In the genomic region with DNA sequence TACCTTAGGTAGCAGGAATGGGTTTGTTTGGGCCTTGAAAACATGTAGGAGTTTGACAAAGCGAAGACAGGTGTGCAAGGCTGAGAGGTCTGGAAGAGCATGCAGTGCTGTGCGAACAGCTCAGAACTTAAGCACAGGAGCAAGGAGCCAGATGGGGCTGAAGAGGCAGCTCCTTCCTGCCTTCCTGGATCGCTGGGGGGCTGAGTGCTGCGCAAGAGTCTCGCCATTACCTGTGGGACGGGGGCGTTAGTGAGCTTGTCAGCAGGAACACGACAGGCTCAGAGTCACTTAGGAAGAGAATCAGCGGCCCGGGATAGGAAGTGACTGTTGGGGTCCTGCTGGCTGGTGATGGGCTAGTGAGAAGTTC, we compare ENCODE assay signal across 8 cellular contexts. TPM values are rescaled to one million over a fixed set of nuclear protein-coding genes. Genes with fewer than 3 reads are reported as not detected.
DNase-seq lines count a peak whose midpoint lies in the region; ATAC-seq and TF ChIP-seq lines count a peak whose summit lies in the region.

No MANE protein-coding gene starts in this region.

- no peaks in the 10 kb centered on the region for H3K9me3 Mint-ChIP-seq in GM23338
- no peaks in the 10 kb centered on the region for H3K9me3 Mint-ChIP-seq in activated CD4-positive, alpha-beta memory T cell treated with anti-CD3 and anti-CD28 coated beads for 36 hours

- H3K4me1 ChIP-seq in GM23338 (ENCODE audit: insufficient read depth) (peaks cover 23% of the 10 kb centered on the region), heart right ventricle (peaks cover 0 to 26% (median 19%) of the 10 kb centered on the region in 9 donors)

- H3K79me2 ChIP-seq in GM23338 (replicated peaks; ENCODE audit: insufficient read depth): peaks cover 35% of the 10 kb centered on the region

- POLR2A ChIA-PET in activated CD4-positive, alpha-beta memory T cell treated with anti-CD3 and anti-CD28 coated beads for 36 hours (lab: Charles Lee): interaction anchor here (0.8 to 2.6 kb wide), 6 partner anchors 9 to 776 kb away, joined by 3 to 26 read pairs (median 6); a partner anchor contains a TSS

- CTCF ChIA-PET in activated CD4-positive, alpha-beta memory T cell treated with anti-CD3 and anti-CD28 coated beads for 36 hours (lab: Charles Lee): interaction anchor here (0.6 to 4.4 kb wide), 8 partner anchors 8 to 773 kb away, joined by 3 to 35 read pairs (median 20); a partner anchor contains a TSS

- WGBS in heart right ventricle, 2 donors: 13 to 16% methylated on average over 10 of the region's 10 CpGs

- peaks cover 25% of the 10 kb centered on the region for H4K20me1 ChIP-seq in GM23338 (replicated peaks; ENCODE audit: insufficient read depth)

- peak; percentile 38 for ATAC-seq in GM23338
- peak in 5 of 8 donors; percentile 4 to 22 (median 10) for ATAC-seq in heart right ventricle
- ATAC-seq in HG02938 (IDR thresholded peaks at IDR 0.05; ENCODE audit: unreplicated experiment): no peak

- peaks cover 19% of the 10 kb centered on the region for H3K27me3 Mint-ChIP-seq in GM23338 (ENCODE audit: insufficient read depth, low read depth, poor library complexity)
- no peaks in the 10 kb centered on the region for H3K27me3 Mint-ChIP-seq in activated CD4-positive, alpha-beta memory T cell treated with anti-CD3 and anti-CD28 coated beads for 36 hours

- H3K4me2 ChIP-seq in GM23338: peak overlapping the region; percentile 91

- intact Hi-C loops in activated CD4-positive, alpha-beta memory T cell treated with anti-CD3 and anti-CD28 coated beads for 36 hours (cut with micrococcal nuclease): loop anchor here (1.0 kb wide), 1 partner anchor 65 kb away; no protein-coding TSS in a partner anchor
- intact Hi-C loops in heart right ventricle (cut with DNase I): loop anchor here in 3 of 10 donors (1.0 to 10.0 kb wide), 3 partner anchors 10 to 774 kb away; a partner anchor contains a TSS

- H3K4me3 Mint-ChIP-seq in GM23338: peak overlapping the region; percentile 87
- peak overlapping the region; percentile 85 for H3K4me3 Mint-ChIP-seq in activated CD4-positive, alpha-beta memory T cell treated with anti-CD3 and anti-CD28 coated beads for 36 hours

- peaks cover 33% of the 10 kb centered on the region for H3K36me3 Mint-ChIP-seq in GM23338 (ENCODE audit: low read depth)
- H3K36me3 Mint-ChIP-seq in activated CD4-positive, alpha-beta memory T cell treated with anti-CD3 and anti-CD28 coated beads for 36 hours: peaks cover 8% of the 10 kb centered on the region

- H3K9me3 ChIP-seq in heart right ventricle: no peaks in the 10 kb centered on the region

- H3K4me3 ChIP-seq in AG09309 (ENCODE audit: control insufficient read depth, low read depth, low read length) (peak overlapping the region; percentile 89), GM23338 (peak overlapping the region; percentile 92), heart right ventricle (peak overlapping the region; percentile 67 to 98 (median 90)), skeletal muscle cell (ENCODE audit: low read depth, low read length) (peak overlapping the region; percentile 95)

- peak overlapping the region; percentile 95 for H3K27ac Mint-ChIP-seq in GM23338
- H3K27ac Mint-ChIP-seq in activated CD4-positive, alpha-beta memory T cell treated with anti-CD3 and anti-CD28 coated beads for 36 hours: peak overlapping the region; percentile 79

- 0 out of 2 replicates have a peak overlapping the region, but pooled peaks have one; percentile 2 for H2AFZ ChIP-seq in GM23338

- H3K36me3 ChIP-seq in GM23338 (ENCODE audit: insufficient read depth): no peaks in the 10 kb centered on the region
- peaks cover 0 to 16% (median 0%) of the 10 kb centered on the region in 9 donors for H3K36me3 ChIP-seq in heart right ventricle

- no peak for TF ChIP-seq CTCF in AG09309 (IDR thresholded peaks at IDR 0.05; ENCODE audit: control insufficient read depth, insufficient read depth, low read depth, low read length, missing control alignments)
- peak in 1 of 2 experiments; percentile 38; a peak in 1 of 4 replicates for TF ChIP-seq CTCF in GM23338 (conservative IDR thresholded peaks at IDR 0.05; ENCODE audit: low read depth in 2 of 2)
- TF ChIP-seq CTCF in heart right ventricle (IDR thresholded peaks at IDR 0.05): no peak

- DNase-seq in AG09309 (ENCODE audit: low read depth) (no peak), GM23338 (ENCODE audit: low spot score) (no peak), heart right ventricle (no peak), skeletal muscle cell (ENCODE audit: low read depth) (no peak), putamen (ENCODE audit: low spot score) (no peak), cortex of kidney (lab: John Stamatoyannopoulos, UW) (no peak)
- no peak for DNase-seq in activated CD4-positive, alpha-beta memory T cell treated with anti-CD3 and anti-CD28 coated beads for 36 hours

- H3K27me3 ChIP-seq in GM23338 (ENCODE audit: insufficient read depth): no peaks in the 10 kb centered on the region
- no peaks in the 10 kb centered on the region for H3K27me3 ChIP-seq in heart right ventricle

- peaks cover 23% of the 10 kb centered on the region for H3K4me1 Mint-ChIP-seq in GM23338
- H3K4me1 Mint-ChIP-seq in activated CD4-positive, alpha-beta memory T cell treated with anti-CD3 and anti-CD28 coated beads for 36 hours (ENCODE audit: low read depth): peaks cover 34% of the 10 kb centered on the region

- H3F3A ChIP-seq in GM23338 (replicated peaks; ENCODE audit: low read depth): peaks cover 15% of the 10 kb centered on the region

- H3K27ac ChIP-seq in GM23338 (ENCODE audit: low read depth) (peak overlapping the region; percentile 86), heart right ventricle (peak overlapping the region; percentile 60 to 90 (median 84))

- H3K9me2 ChIP-seq in GM23338 (ENCODE audit: insufficient read depth): no peaks in the 10 kb centered on the region

TF ChIP-seq in GM23338, 12 proteins besides CTCF, POLR2A, EP300 and RAD21 (continues in another document):
- TF ChIP-seq, protein P1, sequence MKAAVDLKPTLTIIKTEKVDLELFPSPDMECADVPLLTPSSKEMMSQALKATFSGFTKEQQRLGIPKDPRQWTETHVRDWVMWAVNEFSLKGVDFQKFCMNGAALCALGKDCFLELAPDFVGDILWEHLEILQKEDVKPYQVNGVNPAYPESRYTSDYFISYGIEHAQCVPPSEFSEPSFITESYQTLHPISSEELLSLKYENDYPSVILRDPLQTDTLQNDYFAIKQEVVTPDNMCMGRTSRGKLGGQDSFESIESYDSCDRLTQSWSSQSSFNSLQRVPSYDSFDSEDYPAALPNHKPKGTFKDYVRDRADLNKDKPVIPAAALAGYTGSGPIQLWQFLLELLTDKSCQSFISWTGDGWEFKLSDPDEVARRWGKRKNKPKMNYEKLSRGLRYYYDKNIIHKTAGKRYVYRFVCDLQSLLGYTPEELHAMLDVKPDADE (IDR thresholded peaks at IDR 0.05): no peak
- TF ChIP-seq CREB1 (CRISPR knock-in tag; IDR thresholded peaks at IDR 0.05; ENCODE audit: low read depth): no peak
- TF ChIP-seq EZH2phosphoT487 (IDR thresholded peaks at IDR 0.05; ENCODE audit: unreplicated experiment): no peak
- TF ChIP-seq JUNB (IDR thresholded peaks at IDR 0.05; ENCODE audit: unreplicated experiment): no peak
- no peak for TF ChIP-seq STAT1 (IDR thresholded peaks at IDR 0.05; ENCODE audit: unreplicated experiment)
- TF ChIP-seq ZNF114 (CRISPR knock-in tag; IDR thresholded peaks at IDR 0.05): no peak
- TF ChIP-seq NANOG (IDR thresholded peaks at IDR 0.05; ENCODE audit: borderline replicate concordance): no peak

RNA-seq across cellular contexts. Expression of a gene that starts 0.5 kb away (rescaled TPM):
- total RNA-seq in GM23338 (2014; rRNA removed; shearing (Covaris generic)): 20.4 and 22.9 TPM in 2 replicates
- polyA plus RNA-seq in GM23338 (2016; fragmentation: Nextera tagmentation; extraction: Ambion mirVana) (7.6 and 8.4 TPM in 2 replicates), heart right ventricle (10 to 100 TPM in 1 of 2 donors, 1 to 10 TPM in 1; 9.1 to 10.3 TPM)
- total RNA-seq in activated CD4-positive, alpha-beta memory T cell treated with anti-CD3 and anti-CD28 coated beads for 36 hours: 10 to 100 TPM; 13.5 to 14.6 TPM
- total RNA-seq in heart right ventricle: 1 to 10 TPM; 5.5 to 8.8 (median 6.8) TPM

RNA-seq across cellular contexts. Expression of a gene that starts 9.2 kb away (rescaled TPM):
- total RNA-seq in GM23338 (2014; rRNA removed; shearing (Covaris generic)): 36.7 and 39.6 TPM in 2 replicates
- polyA plus RNA-seq in GM23338 (2016; fragmentation: Nextera tagmentation; extraction: Ambion mirVana): 20.4 and 23.4 TPM in 2 replicates
- total RNA-seq in activated CD4-positive, alpha-beta memory T cell treated with anti-CD3 and anti-CD28 coated beads for 36 hours: 10 to 100 TPM; 10.2 to 10.5 TPM
- 10 to 100 TPM; 11.0 to 24.7 (median 18.9) TPM for total RNA-seq in heart right ventricle
- 10 to 100 TPM; 12.9 to 23.3 TPM for polyA plus RNA-seq in heart right ventricle

RNA-seq across cellular contexts. Expression of a gene that starts 56.2 kb away (rescaled TPM):
- total RNA-seq in GM23338 (2014; rRNA removed; shearing (Covaris generic)): 37.9 and 41.2 TPM in 2 replicates
- polyA plus RNA-seq in GM23338 (2016; fragmentation: Nextera tagmentation; extraction: Ambion mirVana) (32.0 and 40.7 TPM in 2 replicates), heart right ventricle (10 to 100 TPM; 25.9 to 41.3 TPM)
- 10 to 100 TPM; 74.8 to 84.0 TPM for total RNA-seq in activated CD4-positive, alpha-beta memory T cell treated with anti-CD3 and anti-CD28 coated beads for 36 hours
- 10 to 100 TPM; 35.6 to 51.2 (median 48.1) TPM for total RNA-seq in heart right ventricle
